ENCODE assay signal across 11 cellular contexts in genomic region chr1:94949681-94950661, GRCh38. TPM values are rescaled to one million over a fixed set of nuclear protein-coding genes. Genes with fewer than 3 reads are reported as not detected.
DNase-seq lines count a peak whose midpoint lies in the region; ATAC-seq, FAIRE-seq and TF ChIP-seq lines count a peak whose summit lies in the region.
"Had no signal": no experiment of that assay in that cellular context is flagged by ENCODE, and none has a peak within 500 bp of the region (broad histone marks: within the 10 kb centered on the region; RNA-seq: fewer than 3 reads in every experiment).

No MANE protein-coding gene starts in this region.

- intact Hi-C loops in uterus (cut with DNase I; ENCODE audit: low total_unique reads), result no loop called here
- intact Hi-C loops in heart right ventricle (cut with DNase I), result no loop called here

- H3K36me3 Mint-ChIP-seq in osteocyte (ENCODE audit: unreplicated experiment), result no peaks in the 10 kb centered on the region

- peaks cover 8 to 9% of the 10 kb centered on the region in 2 donors for H3K4me1 ChIP-seq in small intestine (ENCODE audit: control insufficient read depth in 2 of 2, insufficient read depth in 1 of 2, low read depth in 1 of 2, low read length in 1 of 2)
- H3K4me1 ChIP-seq in uterus, result no peaks in the 10 kb centered on the region
- peaks cover 8 to 51% (median 18%) of the 10 kb centered on the region in 9 donors for H3K4me1 ChIP-seq in heart right ventricle

- H3K27ac ChIP-seq in small intestine (ENCODE audit: low read depth in 1 of 2, low read length in 1 of 2) (peak overlapping the region in 1 of 2 donors; percentile 21), uterus (no peak overlapping the region), heart right ventricle (no peak overlapping the region)
- H3K27ac ChIP-seq: epithelial cell of prostate, ovary had no signal

- no peak for TF ChIP-seq CTCF in osteocyte (IDR thresholded peaks at IDR 0.05)
- no peak for TF ChIP-seq CTCF in uterus (IDR thresholded peaks at IDR 0.05)
- TF ChIP-seq CTCF in heart right ventricle (IDR thresholded peaks at IDR 0.05), result no peak

- no peak for TF ChIP-seq POLR2A in uterus (IDR thresholded peaks at IDR 0.05)

- H3K27me3 ChIP-seq in small intestine (ENCODE audit: control insufficient read depth in 2 of 2, insufficient read depth in 2 of 2, low read length in 2 of 2), result no peaks in the 10 kb centered on the region
- H3K27me3 ChIP-seq in uterus, result no peaks in the 10 kb centered on the region
- no peaks in the 10 kb centered on the region for H3K27me3 ChIP-seq in heart right ventricle
- H3K27me3 ChIP-seq: ovary had no signal

- ATAC-seq in heart right ventricle, result no peak

- no peak overlapping the region for H3K4me3 ChIP-seq in small intestine (ENCODE audit: low read depth in 1 of 2, low read length in 2 of 2)
- no peak overlapping the region for H3K4me3 ChIP-seq in uterus
- no peak overlapping the region for H3K4me3 ChIP-seq in heart right ventricle
- H3K4me3 ChIP-seq: ovary had no signal

- WGBS in small intestine, 3 donors, result 6 to 56% (median 23%) methylated on average over 4 of the region's 4 CpGs
- WGBS in heart right ventricle, 2 donors, result 67 to 69% methylated on average over 4 of the region's 4 CpGs

- no peaks in the 10 kb centered on the region for H3K9me3 ChIP-seq in small intestine (ENCODE audit: control insufficient read depth, low read depth)
- no peaks in the 10 kb centered on the region for H3K9me3 ChIP-seq in uterus
- H3K9me3 ChIP-seq in heart right ventricle, result no peaks in the 10 kb centered on the region
- H3K9me3 ChIP-seq: ovary had no signal

- no peak for FAIRE-seq in small intestine (lab: Jason Lieb, UNC)

- H3K4me3 Mint-ChIP-seq in osteocyte (ENCODE audit: unreplicated experiment), result no peak overlapping the region

- H3K4me1 Mint-ChIP-seq in osteocyte (ENCODE audit: unreplicated experiment), result peaks cover 15% of the 10 kb centered on the region

- no peaks in the 10 kb centered on the region for H3K36me3 ChIP-seq in small intestine (ENCODE audit: control insufficient read depth in 2 of 2, insufficient read depth in 2 of 2, low read length in 2 of 2)
- H3K36me3 ChIP-seq in uterus, result no peaks in the 10 kb centered on the region
- no peaks in the 10 kb centered on the region for H3K36me3 ChIP-seq in heart right ventricle
- H3K36me3 ChIP-seq: ovary had no signal

- peak; percentile 61 for DNase-seq in HCEC 1CT
- DNase-seq in NCI-H2171 (lab: John Stamatoyannopoulos, UW), result peak; percentile 58
- DNase-seq in amniotic stem cell (lab: John Stamatoyannopoulos, UW), result peak; percentile 50
- DNase-seq in small intestine, result peak; percentile 72
- no peak for DNase-seq in osteocyte (ENCODE audit: extremely low spot score, unreplicated experiment)
- DNase-seq in DMS114 treated with DMSO at 0.1 percent for 48 hours (lab: John Stamatoyannopoulos, UW; ENCODE audit: unreplicated experiment), result no peak
- DNase-seq in uterus, result no peak
- no peak for DNase-seq in heart right ventricle
- DNase-seq: activated CD4-positive, alpha-beta T cell treated with anti-CD3 and anti-CD28 coated beads, Interleukin-2, amount 50 U/mL, for 4 hours; ovary had no signal

- H3K9me3 Mint-ChIP-seq in osteocyte (ENCODE audit: unreplicated experiment), result peaks cover 3% of the 10 kb centered on the region

- no peak overlapping the region for H3K27ac Mint-ChIP-seq in osteocyte (ENCODE audit: unreplicated experiment)

- H3K27me3 Mint-ChIP-seq in osteocyte (ENCODE audit: unreplicated experiment), result no peaks in the 10 kb centered on the region

RNA-seq across cellular contexts. Expression of gene CNN3, which starts 23.1 kb away (rescaled TPM):
- polyA plus RNA-seq in small intestine, result 100 to 1,000 TPM in 2 of 3 donors, 10 to 100 TPM in 1; 58.9 to 155 (median 132) TPM
- total RNA-seq in osteocyte, result 223 and 238 TPM in 2 replicates
- total RNA-seq in uterus, result 100 to 1,000 TPM; 334 to 604 (median 452) TPM
- 100 to 1,000 TPM in 2 of 10 donors, 10 to 100 TPM in 8; 45.8 to 108 (median 67.2) TPM for total RNA-seq in heart right ventricle
- polyA plus RNA-seq in heart right ventricle, result 10 to 100 TPM; 28.0 to 58.3 TPM

Comparison
In these comparisons a context has a peak if more than half of its experiments do, and no peak if none do; other contexts are left out.
1. DNase-seq: peak in HCEC 1CT (single experiment), NCI-H2171 (single experiment), amniotic stem cell (single experiment) and small intestine (single experiment); none in osteocyte (single experiment), DMS114 treated with DMSO at 0.1 percent for 48 hours (single experiment), uterus (0 of 2) and heart right ventricle (0 of 2).